Comparison of ENCODE assay signal across 9 cellular contexts in genomic region chr12:93137656-93138612, GRCh38.
DNase-seq lines count a peak whose midpoint lies in the region; ATAC-seq and TF ChIP-seq lines count a peak whose summit lies in the region.
"Had no signal": no experiment of that assay in that cellular context is flagged by ENCODE, and none has a peak within 500 bp of the region (broad histone marks: within the 10 kb centered on the region; RNA-seq: fewer than 3 reads in every experiment).

No MANE protein-coding gene starts in this region.

- H3K4me1 ChIP-seq in neutrophil (ENCODE audit: control insufficient read depth in 1 of 2, insufficient read depth in 1 of 2, low read depth in 1 of 2, low read length in 1 of 2), result peaks cover 73% of the 10 kb centered on the region in 2 experiments

- no peaks in the 10 kb centered on the region for H3K36me3 ChIP-seq in neutrophil
- H3K36me3 ChIP-seq: BLaER1 had no signal

- no peak for TF ChIP-seq CTCF in neutrophil (IDR thresholded peaks at IDR 0.05)

- peak overlapping the region; percentile 48 to 55 for H3K4me3 ChIP-seq in neutrophil (ENCODE audit: low read depth in 1 of 2, low read length in 1 of 2)
- H3K4me3 ChIP-seq: BLaER1 had no signal

- H3K27ac ChIP-seq in neutrophil, result peak overlapping the region; percentile 91
- H3K27ac ChIP-seq: BLaER1 had no signal

- no peaks in the 10 kb centered on the region for H3K27me3 ChIP-seq in neutrophil
- H3K27me3 ChIP-seq: BLaER1 had no signal

- no peak for DNase-seq in activated CD4-positive, CD25-positive, alpha-beta regulatory T cell treated with anti-CD3 and anti-CD28 coated beads, Interleukin-2, amount 50 U/mL, for 72 hours
- peak; percentile 61 for DNase-seq in astrocyte of the hippocampus (ENCODE audit: low read depth, low spot score)
- DNase-seq in DMS 273 (lab: John Stamatoyannopoulos, UW; ENCODE audit: unreplicated experiment), result no peak
- no peak for DNase-seq in NCI-H1930 (lab: John Stamatoyannopoulos, UW)

- no peaks in the 10 kb centered on the region for H3K9me3 ChIP-seq in neutrophil
- H3K9me3 ChIP-seq: BLaER1 had no signal

- peak; percentile 53 to 70 for ATAC-seq in activated CD4-positive, CD25-positive, alpha-beta regulatory T cell treated with anti-CD3 and anti-CD28 coated beads, Interleukin-2, amount 50 U/mL, for 24 hours
- ATAC-seq in HG03045 (IDR thresholded peaks at IDR 0.05; ENCODE audit: unreplicated experiment) (peak; percentile 69), HG03025 (IDR thresholded peaks at IDR 0.05; ENCODE audit: low FRiP score, unreplicated experiment) (no peak)
